ENCODE assay signal across 27 cellular contexts in the genomic region with DNA sequence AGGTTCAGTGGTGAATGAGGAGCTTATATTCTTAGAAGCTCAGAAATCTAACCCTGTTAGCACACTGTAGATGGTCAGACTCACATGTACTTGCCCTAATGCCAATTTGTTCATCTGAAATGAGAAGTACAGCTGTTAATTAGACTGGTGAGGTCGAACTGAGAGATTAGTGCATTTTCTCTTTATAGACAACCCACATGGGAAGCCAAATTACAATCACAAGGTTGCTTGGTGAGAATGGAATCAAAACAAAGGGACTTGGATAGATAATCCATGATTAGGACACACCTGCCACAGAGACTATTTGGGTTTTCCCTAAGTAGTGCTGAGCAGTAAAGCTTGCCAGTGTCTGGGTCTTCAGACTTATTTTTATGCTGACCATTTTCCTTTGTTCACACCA.
"Had no signal": no experiment of that assay in that cellular context is flagged by ENCODE, and none has a peak within 500 bp of the region (broad histone marks: within the 10 kb centered on the region; RNA-seq: fewer than 3 reads in every experiment).

No MANE protein-coding gene starts in this region.

- ATAC-seq: esophagus mucosa; gastroesophageal sphincter; heart left ventricle; left lobe of liver; naive thymus-derived CD8-positive, alpha-beta T cell; right lobe of liver; stimulated activated naive CD8-positive, alpha-beta T cell treated with anti-CD3 and anti-CD28 coated beads, Interleukin-15, amount 100 ng/mL, for 72 hours; upper lobe of right lung had no signal

- DNase-seq: dorsolateral prefrontal cortex; effector CD4-positive, alpha-beta T cell; foreskin fibroblast; heart left ventricle; kidney; naive thymus-derived CD8-positive, alpha-beta T cell; nephron progenitor cell; occipital lobe; ovary; retina; right lobe of liver; stimulated activated CD4-positive, alpha-beta T cell treated with anti-CD3 and anti-CD28 coated beads, Interleukin-12 subunit alpha, Interleukin-12 subunit beta, amount 100 ng/mL, for 4 hours; stimulated activated CD4-positive, alpha-beta T cell treated with anti-CD3 and anti-CD28 coated beads, Interleukin-1b, Interleukin-23, amount 100 ng/mL, for 48 hours; stimulated activated CD4-positive, alpha-beta T cell treated with anti-CD3 and anti-CD28 coated beads, Interleukin-4, amount 100 ng/mL, for 1 hour; stimulated activated CD8-positive, alpha-beta memory T cell treated with anti-CD3 and anti-CD28 coated beads, Interleukin-4, amount 100 ng/mL, for 48 hours; stimulated activated naive CD4-positive, alpha-beta T cell; stimulated activated naive CD8-positive, alpha-beta T cell treated with anti-CD3 and anti-CD28 coated beads, Interleukin-15, amount 100 ng/mL, for 72 hours; transverse colon; upper lobe of right lung had no signal

- H3K4me3 ChIP-seq: dorsolateral prefrontal cortex, gastroesophageal sphincter, heart left ventricle, hepatocyte, lung, ovary, right lobe of liver, smooth muscle cell, suprapubic skin, transverse colon, upper lobe of right lung, vagina had no signal
